Comparison of ENCODE assay signal across 24 cellular contexts in genomic region chr6:121297699-121298098, GRCh38. TPM values are rescaled to one million over a fixed set of nuclear protein-coding genes. Genes with fewer than 3 reads are reported as not detected.
A peak's percentile ranks its signal among the peaks of the same experiment; 100 is the strongest.
DNase-seq lines count a peak whose midpoint lies in the region; ATAC-seq lines count a peak whose summit lies in the region.
"Had no signal": no experiment of that assay in that cellular context is flagged by ENCODE, and none has a peak within 500 bp of the region (broad histone marks: within the 10 kb centered on the region; RNA-seq: fewer than 3 reads in every experiment).

No MANE protein-coding gene starts in this region.

- H3K4me3 Mint-ChIP-seq in immature natural killer cell = no peak overlapping the region
- H3K4me3 Mint-ChIP-seq: activated CD4-positive, alpha-beta memory T cell treated with anti-CD3 and anti-CD28 coated beads for 36 hours; activated naive CD4-positive, alpha-beta T cell treated with anti-CD3 and anti-CD28 coated beads, Interleukin-2, amount 10 ng/mL, durations not matched to agents 7 days and 5 days; activated T-helper 1 cell treated with anti-CD3 and anti-CD28 coated beads, Interleukin-12 subunit alpha, Interleukin-12 subunit beta, Interleukin-2, Interleukin-4 antibody, amounts not matched to agents 30 ng/mL and 10 ng/mL and 1 ng/mL, durations not matched to agents 14 hours and 24 hours and 36 hours; effector memory CD8-positive, alpha-beta T cell; IgD-negative memory B cell; mesothelial cell of epicardium; natural killer cell; stimulated activated naive CD8-positive, alpha-beta T cell treated with anti-CD3 and anti-CD28 coated beads, Interleukin-15, Interleukin-2, amounts not matched to agents 100 ng/mL and 50 ng/mL, for 24 hours; T-helper 1 cell treated with Interleukin-12 subunit alpha and Interleukin-12 subunit beta and Interleukin-4 antibody, amounts not matched to agents 30 μg/mL and 1 μg/mL, for 36 hours had no signal

- H3K27ac Mint-ChIP-seq in immature natural killer cell = no peak overlapping the region
- H3K27ac Mint-ChIP-seq: activated CD4-positive, alpha-beta memory T cell treated with anti-CD3 and anti-CD28 coated beads for 36 hours; activated naive CD4-positive, alpha-beta T cell treated with anti-CD3 and anti-CD28 coated beads, Interleukin-2, amount 10 ng/mL, durations not matched to agents 7 days and 5 days; activated T-helper 1 cell treated with anti-CD3 and anti-CD28 coated beads, Interleukin-12 subunit alpha, Interleukin-12 subunit beta, Interleukin-2, Interleukin-4 antibody, amounts not matched to agents 30 ng/mL and 10 ng/mL and 1 ng/mL, durations not matched to agents 14 hours and 24 hours and 36 hours; effector memory CD8-positive, alpha-beta T cell; IgD-negative memory B cell; mesothelial cell of epicardium; natural killer cell; stimulated activated naive CD8-positive, alpha-beta T cell treated with anti-CD3 and anti-CD28 coated beads, Interleukin-15, Interleukin-2, amounts not matched to agents 100 ng/mL and 50 ng/mL, for 24 hours; T-helper 1 cell treated with Interleukin-12 subunit alpha and Interleukin-12 subunit beta and Interleukin-4 antibody, amounts not matched to agents 30 μg/mL and 1 μg/mL, for 36 hours had no signal

- peak; percentile 20 for DNase-seq in CD1c-positive myeloid dendritic cell (ENCODE audit: extremely low spot score)
- peak; percentile 31 for DNase-seq in LHCN-M2 (ENCODE audit: low read depth)
- DNase-seq in SKM-1 (lab: John Stamatoyannopoulos, UW; ENCODE audit: unreplicated experiment) = peak; percentile 62
- peak; percentile 59 for DNase-seq in fibroblast of peridontal ligament (ENCODE audit: extremely low read depth)
- DNase-seq in HUDEP-2 (lab: John Stamatoyannopoulos, UW; ENCODE audit: unreplicated experiment in 76 of 76) = no peak
- DNase-seq in superior temporal gyrus (ENCODE audit: extremely low spot score) = no peak
- DNase-seq in immature natural killer cell = no peak
- DNase-seq: activated CD4-positive, alpha-beta memory T cell treated with anti-CD3 and anti-CD28 coated beads for 36 hours; activated CD8-positive, alpha-beta memory T cell treated with anti-CD3 and anti-CD28 coated beads, Interleukin-2, amount 50 U/mL, for 4 hours; activated naive CD4-positive, alpha-beta T cell treated with anti-CD3 and anti-CD28 coated beads, Interleukin-2, amount 10 ng/mL, durations not matched to agents 7 days and 5 days; cortex of kidney; DMS53; effector memory CD8-positive, alpha-beta T cell; erythroblast; natural killer cell; NCI-H1436 treated with DMSO at 0.1 percent for 48 hours; NCI-H446 treated with DMSO at 0.1 percent for 48 hours; thyroid gland had no signal

- H3K4me1 Mint-ChIP-seq in immature natural killer cell = no peaks in the 10 kb centered on the region
- H3K4me1 Mint-ChIP-seq: IgD-negative memory B cell, mesothelial cell of epicardium, natural killer cell had no signal

- no peak for ATAC-seq in GM19452 (IDR thresholded peaks at IDR 0.05; ENCODE audit: unreplicated experiment)
- ATAC-seq: effector memory CD8-positive, alpha-beta T cell; natural killer cell had no signal

- peaks cover 13 to 36% (median 31%) of the 10 kb centered on the region in 3 donors for H3K36me3 Mint-ChIP-seq in immature natural killer cell

- no peaks in the 10 kb centered on the region for H3K9me3 Mint-ChIP-seq in immature natural killer cell
- H3K9me3 Mint-ChIP-seq: activated naive CD4-positive, alpha-beta T cell treated with anti-CD3 and anti-CD28 coated beads, Interleukin-2, amount 10 ng/mL, durations not matched to agents 7 days and 5 days; activated T-helper 1 cell treated with anti-CD3 and anti-CD28 coated beads, Interleukin-12 subunit alpha, Interleukin-12 subunit beta, Interleukin-2, Interleukin-4 antibody, amounts not matched to agents 30 ng/mL and 10 ng/mL and 1 ng/mL, durations not matched to agents 14 hours and 24 hours and 36 hours; effector memory CD8-positive, alpha-beta T cell; IgD-negative memory B cell; mesothelial cell of epicardium; natural killer cell; stimulated activated naive CD8-positive, alpha-beta T cell treated with anti-CD3 and anti-CD28 coated beads, Interleukin-15, Interleukin-2, amounts not matched to agents 100 ng/mL and 50 ng/mL, for 24 hours had no signal

- H3K27me3 Mint-ChIP-seq in immature natural killer cell (ENCODE audit: low read depth in 3 of 3) = no peaks in the 10 kb centered on the region
- H3K27me3 Mint-ChIP-seq: activated CD4-positive, alpha-beta memory T cell treated with anti-CD3 and anti-CD28 coated beads for 36 hours; activated naive CD4-positive, alpha-beta T cell treated with anti-CD3 and anti-CD28 coated beads, Interleukin-2, amount 10 ng/mL, durations not matched to agents 7 days and 5 days; effector memory CD8-positive, alpha-beta T cell; IgD-negative memory B cell; stimulated activated naive CD8-positive, alpha-beta T cell treated with anti-CD3 and anti-CD28 coated beads, Interleukin-15, Interleukin-2, amounts not matched to agents 100 ng/mL and 50 ng/mL, for 24 hours had no signal

RNA-seq across cellular contexts. Expression of gene TBC1D32, which starts 36.6 kb away (rescaled TPM):
- total RNA-seq in LHCN-M2 (2014; rRNA removed) = 10.0 and 11.1 TPM in 2 replicates
- 1.5 TPM for polyA plus RNA-seq in LHCN-M2 (2012)
- polyA plus RNA-seq in immature natural killer cell = 1 to 10 TPM in 1 of 3 donors, under 1 TPM in 2; 0.67 to 2.6 (median 0.83) TPM

Comparison
In these comparisons a context has a peak if more than half of its experiments do, and no peak if none do; other contexts are left out.
1. DNase-seq: peak in CD1c-positive myeloid dendritic cell (single experiment), LHCN-M2 (single experiment), SKM-1 (single experiment) and fibroblast of peridontal ligament (single experiment); none in HUDEP-2 (0 of 76), superior temporal gyrus (single experiment) and immature natural killer cell (0 of 3).